ENCODE assay signal across 7 cellular contexts in the genomic region with DNA sequence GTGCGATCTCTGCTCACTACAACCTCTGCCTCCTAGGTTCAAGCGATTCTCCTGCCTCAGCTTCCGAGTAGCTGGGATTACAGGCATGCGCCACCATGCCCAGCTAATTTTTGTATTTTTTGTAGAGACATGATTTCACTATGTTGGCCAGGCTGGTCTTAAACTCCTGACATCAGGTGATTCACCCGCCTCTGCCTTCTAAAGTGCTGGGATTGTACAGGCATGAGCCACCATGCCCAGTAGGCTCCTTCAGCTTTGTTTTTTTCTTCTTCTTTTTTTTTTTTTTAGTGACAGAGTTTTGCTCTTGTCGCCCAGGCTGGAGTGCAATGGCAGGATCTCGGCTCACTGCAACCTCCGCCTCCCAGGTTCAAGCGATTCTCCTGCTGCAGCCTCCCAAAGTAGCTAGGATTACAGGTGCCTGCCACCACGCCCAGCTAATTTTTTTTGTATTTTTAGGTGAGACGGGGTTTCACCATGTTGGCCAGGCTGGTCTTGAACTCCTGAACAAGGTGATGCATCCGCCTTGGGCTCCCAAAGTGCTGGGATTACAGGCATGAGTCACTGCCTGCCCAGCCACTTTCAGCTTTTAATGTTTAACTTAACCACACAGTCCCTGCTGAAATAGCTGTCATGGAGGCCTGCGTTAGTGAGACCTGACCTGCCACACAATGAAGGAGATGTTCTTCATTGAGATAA.
DNase-seq lines count a peak whose midpoint lies in the region; ATAC-seq, FAIRE-seq and TF ChIP-seq lines count a peak whose summit lies in the region.
"Not testable (repeated sequence)": the region's sequence is repeated elsewhere in the genome, so short reads cannot be mapped to it uniquely, and the experiment has no call there.

No MANE protein-coding gene starts in this region.

- not testable (repeated sequence) for H3K27ac ChIP-seq in HCT116 (ENCODE audit: low read depth, low read length)

- not testable (repeated sequence) for BruUV-seq in HCT116 (replicated peaks; lab: Mats Ljungman, UMichigan)

- ATAC-seq in HCT116 = not testable (repeated sequence)
- peak; percentile 51 for ATAC-seq in esophagus mucosa

- H3K4me3 ChIP-seq in HCT116 (replicated peaks in 1 of 2; ENCODE audit: low read depth in 1 of 2, low read length in 2 of 2); bronchial epithelial cell (ENCODE audit: low read depth, low read length): not testable (repeated sequence)

- POLR2A ChIA-PET in HCT116 (lab: Charles Lee) = interaction anchor here (0.7 to 1.4 kb wide), 2 partner anchors 8 to 43 kb away, joined by 3 read pairs; no protein-coding TSS in a partner anchor

- not testable (repeated sequence) for H3K36me3 ChIP-seq in HCT116 (ENCODE audit: control insufficient read depth in 1 of 2, insufficient read depth in 2 of 2, low read length in 2 of 2); bronchial epithelial cell (ENCODE audit: control insufficient read depth, insufficient read depth, low read length)

- H2AFZ ChIP-seq in HCT116 (ENCODE audit: low read depth, low read length, poor library complexity, severe bottlenecking) = not testable (repeated sequence)

- intact Hi-C loops in HCT116 (cut with micrococcal nuclease) = not testable (repeated sequence)

- not testable (repeated sequence) for TF ChIP-seq CTCF in HCT116 (IDR thresholded peaks at IDR 0.05 in 2 of 3, conservative IDR thresholded peaks at IDR 0.05 in 1 of 3; ENCODE audit: borderline replicate concordance in 1 of 3, insufficient read depth in 1 of 3, low read depth in 2 of 3, low read length in 2 of 3); bronchial epithelial cell (IDR thresholded peaks at IDR 0.05; ENCODE audit: insufficient read depth, low read length, severe bottlenecking)

- not testable (repeated sequence) for H4K20me1 ChIP-seq in HCT116 (ENCODE audit: insufficient read depth)

- TF ChIP-seq POLR2A in HCT116 (IDR thresholded peaks at IDR 0.05; ENCODE audit: borderline replicate concordance, extremely low read depth, insufficient read depth, insufficient read length) = not testable (repeated sequence)

- peak overlapping the region; percentile 44; the same call in 1 of the 2 replicates for H3K4me2 ChIP-seq in HCT116 (ENCODE audit: low read length)

- FAIRE-seq in bronchial epithelial cell (lab: Jason Lieb, UNC) = not testable (repeated sequence)

- peaks cover 11 to 55% of the 10 kb centered on the region in 2 experiments for H3K4me1 ChIP-seq in HCT116 (ENCODE audit: control insufficient read depth in 1 of 2, insufficient read depth in 2 of 2, low read length in 2 of 2)

- H3K79me2 ChIP-seq in HCT116 (ENCODE audit: insufficient read depth, low read length) = not testable (repeated sequence)

- RAD21 ChIA-PET in HCT116 (lab: Charles Lee; ENCODE audit: low non-redundant PET in 1 of 2, low total read pairs in 2 of 2, uncharacterized antibody in 2 of 2, unreplicated experiment in 2 of 2) = not testable (repeated sequence)

- H3K9me3 ChIP-seq in HCT116 (ENCODE audit: control insufficient read depth in 1 of 2, insufficient read depth in 1 of 2, low read depth in 1 of 2, low read length in 2 of 2) = not testable (repeated sequence)

- in situ Hi-C loops in Caki2 (cut with HindIII; ENCODE audit: low pct_unique_long_range_greater_than_20kb, low sequenced_read_pairs) = not testable (repeated sequence)

- TF ChIP-seq RAD21 in HCT116 (IDR thresholded peaks at IDR 0.05; ENCODE audit: low read depth) = not testable (repeated sequence)

- CTCF ChIA-PET in HCT116 (lab: Charles Lee) = not testable (repeated sequence)

- peak; percentile 46 for DNase-seq in Caki2 (ENCODE audit: low read depth)
- not testable (repeated sequence) for DNase-seq in HCT116 (ENCODE audit: low read depth, low spot score)
- DNase-seq in SW480 (ENCODE audit: low spot score) = peak; percentile 16
- DNase-seq in bronchial epithelial cell (ENCODE audit: low read depth) = peak; percentile 66
- peak; percentile 68 for DNase-seq in kidney tubule cell (ENCODE audit: low spot score)
- DNase-seq in renal cortical epithelial cell (ENCODE audit: low read depth) = peak; percentile 69

- not testable (repeated sequence) for H3K9me2 ChIP-seq in HCT116 (ENCODE audit: insufficient read depth)

- H3K9ac ChIP-seq in HCT116 (ENCODE audit: low read length) = not testable (repeated sequence)

- not testable (repeated sequence) for H3K27me3 ChIP-seq in HCT116 (ENCODE audit: insufficient read depth, low read length); bronchial epithelial cell (ENCODE audit: control insufficient read depth, insufficient read depth, low read length)

TF ChIP-seq in HCT116, 20 proteins besides CTCF, POLR2A, EP300 and RAD21:
- TF ChIP-seq CBX3 (IDR thresholded peaks at IDR 0.05; ENCODE audit: low read depth) = 0 out of 2 replicates have a peak, but pooled peaks have one; percentile 24
